In genomic region chr1:90718411-90719320, GRCh38 we compare ENCODE assay signal across 11 cellular contexts. TPM values are rescaled to one million over a fixed set of nuclear protein-coding genes. Genes with fewer than 3 reads are reported as not detected.
DNase-seq lines count a peak whose midpoint lies in the region; ATAC-seq and TF ChIP-seq lines count a peak whose summit lies in the region.
"Had no signal": no experiment of that assay in that cellular context is flagged by ENCODE, and none has a peak within 500 bp of the region (broad histone marks: within the 10 kb centered on the region; RNA-seq: fewer than 3 reads in every experiment).

No MANE protein-coding gene starts in this region.

- H3K4me3 ChIP-seq in fibroblast of lung (replicated peaks in 1 of 4; ENCODE audit: control extremely low read depth in 1 of 4, insufficient read depth in 1 of 4, low read depth in 3 of 4, low read length in 4 of 4) (peak overlapping the region in 1 of 4 experiments; percentile 35), retinal pigment epithelial cell (ENCODE audit: low read length) (peak overlapping the region; percentile 42)

- in situ Hi-C loops in SK-MEL-5 (cut with HindIII; ENCODE audit: low pct_unique_long_range_greater_than_20kb, low sequenced_read_pairs) = no loop called here

- H4K20me1 ChIP-seq in fibroblast of lung (ENCODE audit: control insufficient read depth, extremely low read depth, insufficient read depth, low read length) = no peaks in the 10 kb centered on the region

- H3K9ac ChIP-seq in ES-I3 (ENCODE audit: low read depth, low read length) (peak overlapping the region; percentile 68; the same call in 1 of the 2 replicates), fibroblast of lung (ENCODE audit: insufficient read depth, low read length) (no peak overlapping the region)

- 0 out of 2 replicates have a peak, but pooled peaks cover 5% of the 10 kb centered on the region for H3K4me1 ChIP-seq in ES-I3 (ENCODE audit: insufficient read depth, low read length)
- H3K4me1 ChIP-seq in fibroblast of lung (ENCODE audit: control insufficient read depth, extremely low read depth, insufficient read depth, low read length) = no peaks in the 10 kb centered on the region

- peak overlapping the region; percentile 37 for H3K4me2 ChIP-seq in fibroblast of lung (ENCODE audit: extremely low read depth, insufficient read depth, low read length)

- ATAC-seq in HG03442 (IDR thresholded peaks at IDR 0.05; ENCODE audit: unreplicated experiment) = no peak
- ATAC-seq: left lobe of liver had no signal

- no peak overlapping the region for H2AFZ ChIP-seq in fibroblast of lung (ENCODE audit: low read length)

- peaks cover 74% of the 10 kb centered on the region for H3K27me3 ChIP-seq in fibroblast of lung (ENCODE audit: control insufficient read depth, insufficient read depth, low read length)

- H3K79me2 ChIP-seq in fibroblast of lung (ENCODE audit: control insufficient read depth, insufficient read depth, low read length) = no peaks in the 10 kb centered on the region

- H3K36me3 ChIP-seq in ES-I3 (ENCODE audit: insufficient read depth, low read length) = no peaks in the 10 kb centered on the region
- no peaks in the 10 kb centered on the region for H3K36me3 ChIP-seq in fibroblast of lung (ENCODE audit: control insufficient read depth, insufficient read depth, low read length)

- H3K9me3 ChIP-seq in ES-I3 (ENCODE audit: control insufficient read depth, insufficient read depth, low read length) = no peaks in the 10 kb centered on the region
- no peaks in the 10 kb centered on the region for H3K9me3 ChIP-seq in fibroblast of lung (ENCODE audit: control insufficient read depth, insufficient read depth, low read depth, low read length)

- TF ChIP-seq CTCF in fibroblast of lung (conservative IDR thresholded peaks at IDR 0.05 in 1 of 2, IDR thresholded peaks at IDR 0.05 in 1 of 2; ENCODE audit: low read depth in 1 of 2, low read length in 2 of 2) (no peak), retinal pigment epithelial cell (conservative IDR thresholded peaks at IDR 0.05; ENCODE audit: low read depth, low read length) (no peak)

- no peak overlapping the region for H3K27ac ChIP-seq in fibroblast of lung (ENCODE audit: insufficient read depth, low read length)

- DNase-seq in SK-MEL-5 (ENCODE audit: low read depth, low spot score) = peak; percentile 9
- no peak for DNase-seq in fibroblast of lung (ENCODE audit: low read depth in 2 of 2)
- DNase-seq in retinal pigment epithelial cell (ENCODE audit: low read depth) = no peak
- DNase-seq in superior temporal gyrus (ENCODE audit: extremely low spot score) = no peak
- no peak for DNase-seq in kidney tubule cell (ENCODE audit: low spot score)
- DNase-seq in ureter (ENCODE audit: low spot score) = no peak
- DNase-seq: NCI-H1436 had no signal

RNA-seq across cellular contexts. Expression of gene BARHL2, which starts 1.6 kb away (rescaled TPM):
- 0.11 TPM in 1 of 2 replicates, not detected in the other for total RNA-seq in SK-MEL-5 (2014; rRNA removed; shearing (Covaris generic))
- polyA plus RNA-seq in SK-MEL-5 (2015; cell fraction: cytosol; rRNA removed) = 0.39 and 1.0 TPM in 2 replicates
- 0.49 and 0.51 TPM in 2 replicates for polyA plus RNA-seq in SK-MEL-5 (2015; cell fraction: nucleus; rRNA removed)
- total RNA-seq in fibroblast of lung (not detected in 2 replicates), ureter (not detected)
- polyA plus RNA-seq in fibroblast of lung = not detected in 2 replicates
- polyA plus RNA-seq in fibroblast of lung (2012) = not detected in 2 replicates
- not detected in 2 replicates for polyA minus RNA-seq in fibroblast of lung (ENCODE audit: low replicate concordance)
- total RNA-seq: left lobe of liver had no signal
- polyA plus RNA-seq: thymus had no signal
